7 cellular contexts compared by ENCODE assay signal in the genomic region with DNA sequence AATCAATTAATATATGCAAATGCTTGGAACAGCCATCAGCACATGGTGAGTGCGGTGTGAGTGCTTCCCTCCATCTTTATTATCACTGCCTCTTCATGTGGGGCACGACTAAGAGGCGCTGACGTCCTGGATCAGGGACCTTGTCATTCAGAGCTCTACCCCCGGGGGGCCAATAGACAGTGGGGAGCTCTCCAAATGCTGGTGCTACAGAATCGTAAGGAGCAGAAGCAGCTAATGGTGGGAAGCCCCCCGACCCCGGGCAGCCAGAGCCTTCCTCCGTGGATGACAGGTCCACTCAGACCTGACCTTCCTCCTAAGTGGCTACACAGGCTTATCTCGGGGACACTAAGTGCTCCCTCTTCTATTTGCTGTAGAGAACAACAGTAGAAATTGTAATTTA.
"Had no signal": no experiment of that assay in that cellular context is flagged by ENCODE, and none has a peak within 500 bp of the region (broad histone marks: within the 10 kb centered on the region; RNA-seq: fewer than 3 reads in every experiment).

No MANE protein-coding gene starts in this region.

- ATAC-seq: HepG2, K562 had no signal

- DNase-seq: IMR-90, KBM-7, KG1 had no signal

- H3K4me2 ChIP-seq: KMS-11 had no signal

- H3K4me3 ChIP-seq: K562 had no signal

- H3K27ac ChIP-seq: HL-60, KMS-11 had no signal

- H3K9ac ChIP-seq: KMS-11 had no signal
